8 cellular contexts compared by ENCODE assay signal in the genomic region with DNA sequence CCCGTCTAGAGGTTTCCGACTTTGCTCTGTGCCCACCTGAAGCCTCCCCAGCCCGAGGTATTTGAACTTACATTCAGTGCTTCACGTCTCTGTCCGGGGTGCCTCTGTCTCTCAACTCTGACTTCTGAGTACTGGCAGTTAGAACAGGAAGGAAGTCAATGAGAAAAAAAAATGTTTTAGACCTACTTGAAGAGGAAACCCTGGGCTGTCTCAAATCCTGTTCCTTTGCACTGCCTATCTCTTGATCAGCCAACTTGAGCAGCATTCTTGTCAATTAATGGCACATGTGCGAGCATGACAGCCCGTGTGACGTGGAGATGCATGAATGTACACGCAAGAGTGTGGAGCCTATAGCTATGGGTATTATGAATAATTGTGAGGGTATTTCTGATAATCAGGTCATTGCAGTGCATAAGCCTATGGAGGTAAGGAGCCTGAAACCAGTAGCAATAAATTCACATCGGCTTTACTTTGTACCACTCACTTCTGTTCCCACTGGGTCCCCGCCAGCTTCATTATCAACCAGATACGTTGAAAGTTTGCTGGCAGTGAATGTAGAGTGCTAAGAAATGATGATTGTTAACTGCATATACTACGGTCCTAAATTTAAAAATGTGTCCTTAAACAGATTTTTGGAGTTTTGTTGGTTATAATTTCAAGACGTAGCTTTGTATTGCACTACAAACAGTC. TPM values are rescaled to one million over a fixed set of nuclear protein-coding genes. Genes with fewer than 3 reads are reported as not detected.
DNase-seq lines count a peak whose midpoint lies in the region; ATAC-seq and TF ChIP-seq lines count a peak whose summit lies in the region.

A gene (minus strand): TSS at position 136 of the 690 bp plus-strand sequence. CDS start 10,889 bp downstream, outside the sequence.

- peak within 1 kb of the TSS; percentile 40 to 61 (median 53) for H3K4me3 ChIP-seq in breast epithelium
- H3K4me3 ChIP-seq in mesodermal cell (ENCODE audit: extremely low read depth, insufficient read depth, low read length, poor library complexity, severe bottlenecking) = peak within 1 kb of the TSS; percentile 18

- 86 to 93% methylated on average over 10 of the region's 14 CpGs for WGBS in mesodermal cell (ENCODE audit: insufficient coverage in 2 of 2), 2 experiments

- no peaks in the 10 kb centered on the region for H3K36me3 ChIP-seq in breast epithelium
- H3K36me3 ChIP-seq in mesodermal cell (ENCODE audit: control insufficient read depth, insufficient read depth, low read length) = no peaks in the 10 kb centered on the region

- DNase-seq in activated CD4-positive, CD25-positive, alpha-beta regulatory T cell (lab: John Stamatoyannopoulos, UW) = peak in 3 of 4 experiments; percentile 45 to 62 (median 57)
- no peak for DNase-seq in activated CD4-positive, CD25-positive, alpha-beta regulatory T cell treated with anti-CD3 and anti-CD28 coated beads, Interleukin-2, amount 50 U/mL, for 72 hours
- DNase-seq in T-helper 2 cell (peak; percentile 38 to 100 (median 81)), breast epithelium (ENCODE audit: low spot score in 2 of 2) (peak in 1 of 2 donors; percentile 39), SHP77 treated with DMSO at 0.1 percent for 48 hours (lab: John Stamatoyannopoulos, UW) (no peak)

- H3K9me3 ChIP-seq in breast epithelium (no peaks in the 10 kb centered on the region), mesodermal cell (ENCODE audit: control insufficient read depth, low read length) (no peaks in the 10 kb centered on the region)

- TF ChIP-seq CTCF in breast epithelium (IDR thresholded peaks at IDR 0.05) (no peak), subcutaneous adipose tissue (IDR thresholded peaks at IDR 0.05; ENCODE audit: low read depth) (no peak)

- H3K27ac ChIP-seq in breast epithelium (peak within 1 kb of the TSS; percentile 69 to 86), mesodermal cell (ENCODE audit: low read depth, low read length, severe bottlenecking) (peak within 1 kb of the TSS; percentile 75)

- no peaks in the 10 kb centered on the region for H3K4me1 ChIP-seq in breast epithelium
- H3K4me1 ChIP-seq in mesodermal cell (ENCODE audit: control insufficient read depth, insufficient read depth, low read length, poor library complexity, severe bottlenecking) = peaks cover 17% of the 10 kb centered on the region

- ATAC-seq in HG03354 (IDR thresholded peaks at IDR 0.05; ENCODE audit: poor library complexity, severe bottlenecking, unreplicated experiment) = peak; percentile 74

- intact Hi-C loops in breast epithelium (cut with DNase I; ENCODE audit: low total_unique reads) = no loop called here

- H3K27me3 ChIP-seq in breast epithelium = no peaks in the 10 kb centered on the region

- no peak for TF ChIP-seq POLR2A in breast epithelium (IDR thresholded peaks at IDR 0.05)

RNA-seq across cellular contexts. Expression of the gene that starts here (rescaled TPM):
- 100 to 1,000 TPM; 159 to 222 (median 168) TPM for total RNA-seq in breast epithelium
- 77.2 TPM for polyA plus RNA-seq in mesodermal cell (2013, experiment 1 of 2)
- polyA plus RNA-seq in mesodermal cell (2013, experiment 2 of 2) = 63.5 TPM
- total RNA-seq in subcutaneous adipose tissue = 100 to 1,000 TPM in 3 of 4 donors, 10 to 100 TPM in 1; 96.1 to 255 (median 151) TPM

Comparison
In these comparisons a context has a peak if more than half of its experiments do, and no peak if none do; other contexts are left out.
1. DNase-seq: peak in activated CD4-positive, CD25-positive, alpha-beta regulatory T cell (3 of 4) and T-helper 2 cell (5 of 5); none in activated CD4-positive, CD25-positive, alpha-beta regulatory T cell treated with anti-CD3 and anti-CD28 coated beads, Interleukin-2, amount 50 U/mL, for 72 hours (single experiment) and SHP77 treated with DMSO at 0.1 percent for 48 hours (single experiment).